In the genomic region with DNA sequence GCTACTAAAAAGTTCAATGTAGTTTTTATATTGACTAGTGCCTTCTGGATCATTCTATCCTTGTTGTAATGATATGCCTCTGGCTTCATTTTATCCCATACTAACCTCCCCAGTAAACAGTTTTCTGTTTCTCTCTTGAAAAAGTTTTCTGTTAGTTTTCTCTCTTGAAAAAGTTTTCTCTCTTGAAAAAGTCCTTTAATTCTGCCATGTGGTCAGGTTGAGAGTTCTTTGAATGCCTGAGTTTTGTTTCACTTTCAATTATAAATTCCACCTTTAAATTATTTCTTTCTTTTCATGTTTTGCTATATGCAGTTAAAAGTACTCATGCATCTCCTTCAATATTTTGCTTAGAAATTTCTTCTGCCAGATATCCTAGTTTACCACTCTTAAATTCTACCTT, we compare ENCODE assay signal across 27 cellular contexts.
"Had no signal": no experiment of that assay in that cellular context is flagged by ENCODE, and none has a peak within 500 bp of the region (broad histone marks: within the 10 kb centered on the region; RNA-seq: fewer than 3 reads in every experiment).

No MANE protein-coding gene starts in this region.

- H3K4me1 ChIP-seq: esophagus muscularis mucosa, foreskin keratinocyte, gastroesophageal sphincter, heart left ventricle, left lung, pancreas, right lobe of liver, transverse colon, upper lobe of right lung, uterus had no signal

- H3K4me3 Mint-ChIP-seq: mesothelial cell of epicardium; naive B cell; natural killer cell treated with Interleukin-12 subunit alpha and Interleukin-12 subunit beta and Interleukin-15 and Interleukin-18, amount 100 ng/mL, for 72 hours; neural crest cell; stimulated activated naive B cell treated with anti-CD40 and anti-IgM and Interleukin-4, amounts not matched to agents 10 μg/mL and 1 μg/mL and 100 μg/mL, for 72 hours; stimulated activated naive CD8-positive, alpha-beta T cell treated with anti-CD3 and anti-CD28 coated beads, Interleukin-15, Interleukin-2, amounts not matched to agents 100 ng/mL and 50 ng/mL, for 24 hours had no signal

- H3K9me3 Mint-ChIP-seq: mesothelial cell of epicardium, neural crest cell had no signal

- DNase-seq: dermis blood vessel endothelial cell; effector memory CD4-positive, alpha-beta T cell; foreskin keratinocyte; heart left ventricle; left cardiac atrium; left lung; mesenchymal stem cell; mucosa of descending colon; naive B cell; pancreas; retina; right lobe of liver; small intestine; stimulated activated CD4-positive, alpha-beta T cell treated with anti-CD3 and anti-CD28 coated beads, Interleukin-15, amount 100 ng/mL, for 24 hours; stimulated activated CD4-positive, alpha-beta T cell treated with anti-CD3 and anti-CD28 coated beads, Interleukin-2, amount 100 ng/mL, for 48 hours; stimulated activated naive B cell treated with anti-CD40 and anti-IgM and Interleukin-4, amounts not matched to agents 10 μg/mL and 1 μg/mL and 100 μg/mL, for 72 hours; transverse colon; upper lobe of right lung; uterus had no signal

- H2AFZ ChIP-seq: hepatocyte had no signal

- ATAC-seq: foreskin keratinocyte; gastroesophageal sphincter; heart left ventricle; left cardiac atrium; left lung; mucosa of descending colon; natural killer cell treated with Interleukin-12 subunit alpha and Interleukin-12 subunit beta and Interleukin-15 and Interleukin-18, amount 100 ng/mL, for 72 hours; pancreas; right lobe of liver; stimulated activated naive B cell treated with anti-CD40 and anti-IgM and Interleukin-4, amounts not matched to agents 10 μg/mL and 1 μg/mL and 100 μg/mL, for 72 hours; upper lobe of right lung had no signal

- H3K36me3 ChIP-seq: esophagus muscularis mucosa, gastroesophageal sphincter, heart left ventricle, left lung, neutrophil, pancreas, right lobe of liver, transverse colon, upper lobe of right lung, uterus had no signal

- H3K27me3 ChIP-seq: esophagus muscularis mucosa, foreskin keratinocyte, gastroesophageal sphincter, heart left ventricle, hepatocyte, left lung, neutrophil, pancreas, right lobe of liver, transverse colon, upper lobe of right lung, uterus had no signal

- H3K27ac ChIP-seq: esophagus muscularis mucosa, foreskin keratinocyte, gastroesophageal sphincter, heart left ventricle, hepatocyte, left lung, neutrophil, pancreas, right lobe of liver, transverse colon, upper lobe of right lung, uterus had no signal

- H3K4me3 ChIP-seq: esophagus muscularis mucosa, gastroesophageal sphincter, heart left ventricle, hepatocyte, left lung, mucosa of descending colon, pancreas, right lobe of liver, transverse colon, upper lobe of right lung, uterus had no signal

- H3K27me3 Mint-ChIP-seq: naive B cell; natural killer cell treated with Interleukin-12 subunit alpha and Interleukin-12 subunit beta and Interleukin-15 and Interleukin-18, amount 100 ng/mL, for 72 hours; stimulated activated naive B cell treated with anti-CD40 and anti-IgM and Interleukin-4, amounts not matched to agents 10 μg/mL and 1 μg/mL and 100 μg/mL, for 72 hours; stimulated activated naive CD8-positive, alpha-beta T cell treated with anti-CD3 and anti-CD28 coated beads, Interleukin-15, Interleukin-2, amounts not matched to agents 100 ng/mL and 50 ng/mL, for 24 hours had no signal

- H3K4me2 ChIP-seq: hepatocyte had no signal

- H3K36me3 Mint-ChIP-seq: mesothelial cell of epicardium; naive B cell; natural killer cell treated with Interleukin-12 subunit alpha and Interleukin-12 subunit beta and Interleukin-15 and Interleukin-18, amount 100 ng/mL, for 72 hours; stimulated activated naive B cell treated with anti-CD40 and anti-IgM and Interleukin-4, amounts not matched to agents 10 μg/mL and 1 μg/mL and 100 μg/mL, for 72 hours had no signal

- H3K4me1 Mint-ChIP-seq: mesothelial cell of epicardium; naive B cell; neural crest cell; stimulated activated naive B cell treated with anti-CD40 and anti-IgM and Interleukin-4, amounts not matched to agents 10 μg/mL and 1 μg/mL and 100 μg/mL, for 72 hours had no signal

- H3K27ac Mint-ChIP-seq: mesothelial cell of epicardium; naive B cell; natural killer cell treated with Interleukin-12 subunit alpha and Interleukin-12 subunit beta and Interleukin-15 and Interleukin-18, amount 100 ng/mL, for 72 hours; stimulated activated naive B cell treated with anti-CD40 and anti-IgM and Interleukin-4, amounts not matched to agents 10 μg/mL and 1 μg/mL and 100 μg/mL, for 72 hours; stimulated activated naive CD8-positive, alpha-beta T cell treated with anti-CD3 and anti-CD28 coated beads, Interleukin-15, Interleukin-2, amounts not matched to agents 100 ng/mL and 50 ng/mL, for 24 hours had no signal

- H3K79me2 ChIP-seq: hepatocyte had no signal

- H3K9me3 ChIP-seq: esophagus muscularis mucosa, gastroesophageal sphincter, heart left ventricle, left lung, mucosa of descending colon, neutrophil, pancreas, transverse colon, upper lobe of right lung, uterus had no signal
